Comparison of ENCODE assay signal across 8 cellular contexts in the genomic region with DNA sequence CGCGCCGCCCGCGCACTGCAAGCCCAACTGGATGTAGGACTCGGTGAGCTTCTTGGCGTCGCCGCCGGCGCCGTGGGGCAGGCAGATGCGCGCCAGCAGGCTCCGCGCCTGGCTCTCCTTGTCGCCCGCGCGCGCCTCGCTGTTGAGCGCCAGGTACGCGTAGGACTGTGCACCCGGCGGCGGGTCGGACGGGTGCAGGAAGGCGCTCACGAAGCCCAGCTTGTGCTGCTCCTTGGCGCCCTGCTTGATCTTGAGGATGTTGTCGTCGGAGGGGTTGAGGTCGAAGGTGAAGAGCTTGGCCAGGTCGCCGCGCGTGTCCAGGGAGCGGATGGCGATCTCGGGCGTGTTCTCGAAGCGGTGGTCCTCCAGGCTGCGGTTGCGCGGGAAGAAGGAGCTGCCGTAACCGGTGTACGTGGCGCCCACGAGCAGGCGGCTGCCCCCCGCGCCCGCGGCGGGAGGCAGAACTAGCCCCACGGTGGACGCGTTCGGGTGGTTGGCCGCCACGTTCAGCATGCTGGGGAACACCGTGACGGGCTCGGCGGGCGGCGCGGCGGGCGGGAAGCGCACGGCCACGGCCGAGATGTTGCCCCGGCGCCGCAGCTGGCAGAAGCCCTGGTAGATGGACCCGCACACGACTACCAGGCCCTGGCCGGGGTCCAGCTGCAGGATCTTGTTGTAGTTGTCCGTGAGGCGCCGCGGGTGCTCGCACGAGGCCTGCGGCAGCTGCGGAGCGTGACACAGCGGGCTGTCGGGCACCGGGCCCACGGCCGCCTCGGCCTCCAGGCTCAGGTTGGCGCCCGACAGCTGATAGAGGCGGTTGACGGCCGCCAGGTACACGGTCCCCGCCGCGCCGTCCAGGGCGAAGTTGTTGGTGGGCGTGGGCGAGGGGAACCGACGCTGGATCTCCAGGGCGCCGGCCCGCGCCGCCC. TPM values are rescaled to one million over a fixed set of nuclear protein-coding genes. Genes with fewer than 3 reads are reported as not detected.
A peak's percentile ranks its signal among the peaks of the same experiment; 100 is the strongest.
DNase-seq lines count a peak whose midpoint lies in the region; ATAC-seq lines count a peak whose summit lies in the region.

No MANE protein-coding gene starts in this region.

- H3K9me3 Mint-ChIP-seq in activated CD4-positive, alpha-beta T cell treated with anti-CD3 and anti-CD28 coated beads, Interleukin-2, amount 10 ng/mL, durations not matched to agents 7 days and 5 days: no peaks in the 10 kb centered on the region

- no peaks in the 10 kb centered on the region for H3K36me3 Mint-ChIP-seq in activated CD4-positive, alpha-beta T cell treated with anti-CD3 and anti-CD28 coated beads, Interleukin-2, amount 10 ng/mL, durations not matched to agents 7 days and 5 days (ENCODE audit: low read depth)

- peak; percentile 69 for DNase-seq in EH (ENCODE audit: low read depth)
- DNase-seq in NCI-H1092 (lab: John Stamatoyannopoulos, UW): peak; percentile 38
- peak; percentile 27 for DNase-seq in activated CD4-positive, alpha-beta T cell treated with anti-CD3 and anti-CD28 coated beads, Interleukin-2, amount 10 ng/mL, durations not matched to agents 7 days and 5 days
- peak in 2 of 3 donors; percentile 25 to 27 for DNase-seq in effector memory CD4-positive, alpha-beta T cell
- peak in 25 of 49 donors; percentile 7 to 73 (median 45) for DNase-seq in substantia nigra (lab: John Stamatoyannopoulos, UW)
- no peak for DNase-seq in HPDE6-E6E7 (ENCODE audit: extremely low spot score)

- peaks cover 11% of the 10 kb centered on the region for H3K4me1 Mint-ChIP-seq in activated CD4-positive, alpha-beta T cell treated with anti-CD3 and anti-CD28 coated beads, Interleukin-2, amount 10 ng/mL, durations not matched to agents 7 days and 5 days

- peak overlapping the region; percentile 60 for H3K27ac Mint-ChIP-seq in activated CD4-positive, alpha-beta T cell treated with anti-CD3 and anti-CD28 coated beads, Interleukin-2, amount 10 ng/mL, durations not matched to agents 7 days and 5 days

- CTCF ChIA-PET in activated CD4-positive, alpha-beta T cell treated with anti-CD3 and anti-CD28 coated beads, Interleukin-2, amount 10 ng/mL, durations not matched to agents 7 days and 5 days (lab: Charles Lee): interaction anchor here (0.7 to 0.8 kb wide), 2 partner anchors 10 to 11 kb away, joined by 3 read pairs; no protein-coding TSS in a partner anchor

- H3K27me3 Mint-ChIP-seq in activated CD4-positive, alpha-beta T cell treated with anti-CD3 and anti-CD28 coated beads, Interleukin-2, amount 10 ng/mL, durations not matched to agents 7 days and 5 days: peaks cover 68% of the 10 kb centered on the region

- H3K4me1 ChIP-seq in effector memory CD4-positive, alpha-beta T cell (ENCODE audit: control insufficient read depth, insufficient read depth, low read length, poor library complexity, severe bottlenecking): peaks cover 14% of the 10 kb centered on the region
- H3K4me1 ChIP-seq in mesodermal cell (ENCODE audit: control insufficient read depth, insufficient read depth, low read length, poor library complexity, severe bottlenecking): peaks cover 46% of the 10 kb centered on the region

- POLR2A ChIA-PET in activated CD4-positive, alpha-beta T cell treated with anti-CD3 and anti-CD28 coated beads, Interleukin-2, amount 10 ng/mL, durations not matched to agents 7 days and 5 days (lab: Charles Lee): no interaction called here

- peak overlapping the region; percentile 71 for H3K4me3 ChIP-seq in effector memory CD4-positive, alpha-beta T cell (ENCODE audit: insufficient read depth, low read depth, low read length, poor library complexity, severe bottlenecking)
- peak overlapping the region; percentile 71 for H3K4me3 ChIP-seq in mesodermal cell (ENCODE audit: extremely low read depth, insufficient read depth, low read length, poor library complexity, severe bottlenecking)

- no peak overlapping the region for H3K27ac ChIP-seq in effector memory CD4-positive, alpha-beta T cell (ENCODE audit: insufficient read depth, low read length, poor library complexity, severe bottlenecking)
- H3K27ac ChIP-seq in mesodermal cell (ENCODE audit: low read depth, low read length, severe bottlenecking) (peak overlapping the region; percentile 64), substantia nigra (ENCODE audit: low read depth, low read length, poor library complexity, severe bottlenecking) (peak overlapping the region; percentile 82)

- no peaks in the 10 kb centered on the region for H3K9me3 ChIP-seq in effector memory CD4-positive, alpha-beta T cell (ENCODE audit: control insufficient read depth, low read length)
- H3K9me3 ChIP-seq in mesodermal cell (ENCODE audit: control insufficient read depth, low read length): no peaks in the 10 kb centered on the region

- H3K36me3 ChIP-seq in effector memory CD4-positive, alpha-beta T cell (ENCODE audit: control insufficient read depth, insufficient read depth, low read length): no peaks in the 10 kb centered on the region
- H3K36me3 ChIP-seq in mesodermal cell (ENCODE audit: control insufficient read depth, insufficient read depth, low read length): peaks cover 30% of the 10 kb centered on the region

- no peak for ATAC-seq in HG03442 (IDR thresholded peaks at IDR 0.05; ENCODE audit: unreplicated experiment)

- peak overlapping the region; percentile 72 for H3K4me3 Mint-ChIP-seq in activated CD4-positive, alpha-beta T cell treated with anti-CD3 and anti-CD28 coated beads, Interleukin-2, amount 10 ng/mL, durations not matched to agents 7 days and 5 days

- 0 to 1% methylated on average over 108 to 112 of the region's 120 CpGs for WGBS in mesodermal cell (ENCODE audit: insufficient coverage in 2 of 2), 2 experiments

- H3K27me3 ChIP-seq in effector memory CD4-positive, alpha-beta T cell (replicated peaks; ENCODE audit: control insufficient read depth, insufficient read depth, low read length, poor library complexity, severe bottlenecking): no peaks in the 10 kb centered on the region

RNA-seq across cellular contexts. Expression of gene PLXND1, which starts 0.6 kb away (rescaled TPM):
- total RNA-seq in activated CD4-positive, alpha-beta T cell treated with anti-CD3 and anti-CD28 coated beads, Interleukin-2, amount 10 ng/mL, durations not matched to agents 7 days and 5 days: 1 to 10 TPM; 1.2 to 1.4 TPM
- 443 TPM for polyA plus RNA-seq in mesodermal cell (2013, experiment 1 of 2)
- polyA plus RNA-seq in mesodermal cell (2013, experiment 2 of 2): 298 TPM
